ENCODE assay signal across 23 cellular contexts in the genomic region with DNA sequence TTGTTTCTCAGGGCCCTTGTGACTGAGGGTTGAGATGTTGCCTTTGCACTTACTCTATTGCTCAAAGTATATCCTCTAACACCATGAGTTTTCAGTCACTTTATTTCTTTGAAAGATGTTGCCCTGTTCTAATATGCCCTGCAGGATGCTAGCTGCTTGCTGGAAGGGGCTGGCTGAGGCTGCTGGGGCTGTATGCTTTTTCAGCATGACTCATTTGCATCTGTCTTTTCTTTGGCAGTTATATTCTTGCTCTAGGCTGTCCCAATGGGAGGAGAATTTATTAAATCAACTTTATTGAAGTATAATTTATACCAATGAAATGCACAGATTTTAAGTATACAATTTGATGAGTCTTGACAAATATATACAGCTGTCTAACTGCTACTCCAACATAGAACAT.
"Had no signal": no experiment of that assay in that cellular context is flagged by ENCODE, and none has a peak within 500 bp of the region (broad histone marks: within the 10 kb centered on the region; RNA-seq: fewer than 3 reads in every experiment).

No MANE protein-coding gene starts in this region.

- H3K27me3 ChIP-seq: colonic mucosa, gastroesophageal sphincter, neural progenitor cell, suprapubic skin, thyroid gland, upper lobe of left lung, uterus had no signal

- H3K4me2 ChIP-seq: hepatocyte, neural progenitor cell had no signal

- H3K4me1 ChIP-seq: colonic mucosa, gastroesophageal sphincter, pancreas, suprapubic skin, thyroid gland, upper lobe of left lung, uterus had no signal

- H3K4me3 ChIP-seq: colonic mucosa, gastroesophageal sphincter, hepatocyte, lung, neural progenitor cell, pancreas, suprapubic skin, thyroid gland, upper lobe of left lung, uterus had no signal

- ATAC-seq: gastroesophageal sphincter; left cardiac atrium; left ventricle myocardium superior; natural killer cell treated with Interleukin-12 subunit alpha and Interleukin-12 subunit beta and Interleukin-15 and Interleukin-18, amount 100 ng/mL, for 72 hours; pancreas; right cardiac atrium had no signal

- DNase-seq: colonic mucosa; dermis blood vessel endothelial cell; endodermal cell; kidney; left cardiac atrium; left ventricle myocardium superior; mesenchymal stem cell; midbrain; occipital lobe; pancreas; right cardiac atrium; small intestine; stimulated activated CD4-positive, alpha-beta T cell treated with anti-CD3 and anti-CD28 coated beads, Interleukin-2, amount 100 ng/mL, for 48 hours; stimulated activated naive CD4-positive, alpha-beta T cell treated with Interleukin-2 at 50 U/mL for 16 hours; thyroid gland; upper lobe of left lung; uterus had no signal

- H3K36me3 ChIP-seq: colonic mucosa, gastroesophageal sphincter, neural progenitor cell, pancreas, suprapubic skin, thyroid gland, upper lobe of left lung, uterus had no signal

- H3K9me3 ChIP-seq: colonic mucosa, suprapubic skin, thyroid gland, uterus had no signal

- H3K27ac ChIP-seq: colonic mucosa, gastroesophageal sphincter, hepatocyte, neural progenitor cell, pancreas, suprapubic skin, thyroid gland, upper lobe of left lung, uterus had no signal

- H2AFZ ChIP-seq: hepatocyte, neural progenitor cell had no signal

- H3K9ac ChIP-seq: neural progenitor cell had no signal

- H3K79me2 ChIP-seq: hepatocyte had no signal
